Comparison of ENCODE assay signal across 9 cellular contexts in the genomic region with DNA sequence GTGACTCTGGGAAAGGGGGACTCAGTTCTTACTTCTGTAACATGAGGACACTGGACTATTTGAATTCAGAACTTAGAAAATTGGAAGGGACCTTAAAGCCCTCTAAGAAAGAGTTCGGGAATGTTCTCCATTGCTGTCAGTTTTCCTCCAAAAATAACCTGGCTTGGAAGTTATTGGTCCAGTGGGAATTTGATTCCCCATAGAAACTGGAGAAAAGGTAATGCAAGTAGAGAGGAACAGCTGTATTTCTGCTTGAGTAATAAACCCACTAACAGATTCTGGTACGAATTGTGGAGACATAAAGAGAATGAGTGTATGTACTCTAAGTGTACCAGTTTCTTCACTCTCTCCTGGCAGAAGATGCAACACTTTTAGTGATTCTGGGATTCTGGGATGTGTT. TPM values are rescaled to one million over a fixed set of nuclear protein-coding genes. Genes with fewer than 3 reads are reported as not detected.
DNase-seq lines count a peak whose midpoint lies in the region; ATAC-seq and TF ChIP-seq lines count a peak whose summit lies in the region.
"Had no signal": no experiment of that assay in that cellular context is flagged by ENCODE, and none has a peak within 500 bp of the region (broad histone marks: within the 10 kb centered on the region; RNA-seq: fewer than 3 reads in every experiment).

No MANE protein-coding gene starts in this region.

- peak overlapping the region; percentile 90 for H3K4me2 ChIP-seq in neural progenitor cell

- H2AFZ ChIP-seq in neural progenitor cell (replicated peaks), result no peak overlapping the region

- peaks cover 51% of the 10 kb centered on the region for H3K36me3 Mint-ChIP-seq in CD4-positive, alpha-beta T cell (ENCODE audit: low read depth)
- peaks cover 46% of the 10 kb centered on the region for H3K36me3 Mint-ChIP-seq in neural progenitor cell

- H3F3A ChIP-seq in neural progenitor cell (ENCODE audit: low read depth), result peaks cover 14% of the 10 kb centered on the region

- H3K27ac Mint-ChIP-seq in CD4-positive, alpha-beta T cell, result peak overlapping the region; percentile 86
- no peak overlapping the region for H3K27ac Mint-ChIP-seq in neural progenitor cell

- no peaks in the 10 kb centered on the region for H3K27me3 Mint-ChIP-seq in CD4-positive, alpha-beta T cell
- H3K27me3 Mint-ChIP-seq in neural progenitor cell (ENCODE audit: insufficient read depth, low read depth), result peaks cover 2% of the 10 kb centered on the region

- H3K9me3 ChIP-seq in CD4-positive, alpha-beta T cell (ENCODE audit: control insufficient read depth, low read length), result no peaks in the 10 kb centered on the region
- H3K9me3 ChIP-seq in MG63 (no peaks in the 10 kb centered on the region), duodenal mucosa (ENCODE audit: control insufficient read depth in 1 of 2, low read length in 2 of 2) (no peaks in the 10 kb centered on the region), neural progenitor cell (ENCODE audit: low read depth) (no peaks in the 10 kb centered on the region)

- no peak for TF ChIP-seq CTCF in CD4-positive, alpha-beta T cell (IDR thresholded peaks at IDR 0.05)
- no peak for TF ChIP-seq CTCF in neural progenitor cell (IDR thresholded peaks at IDR 0.05)

- peaks cover 72% of the 10 kb centered on the region for H3K4me1 Mint-ChIP-seq in CD4-positive, alpha-beta T cell (ENCODE audit: low read depth)
- H3K4me1 Mint-ChIP-seq in neural progenitor cell, result peaks cover 19% of the 10 kb centered on the region

- ATAC-seq in CD4-positive, alpha-beta T cell (ENCODE audit: poor library complexity), result no peak
- no peak for ATAC-seq in left lobe of liver

- DNase-seq in CD4-positive, alpha-beta T cell, result no peak
- DNase-seq in MG63 (no peak), neural progenitor cell (ENCODE audit: low spot score) (no peak), left lobe of liver (ENCODE audit: low spot score) (no peak), HPDE6-E6E7 (ENCODE audit: extremely low spot score) (no peak), NCI-H510A (lab: John Stamatoyannopoulos, UW) (no peak), HEK293T (ENCODE audit: extremely low spot score) (no peak)
- DNase-seq: anterior cingulate cortex had no signal

- peaks cover 22% of the 10 kb centered on the region for H4K20me1 ChIP-seq in neural progenitor cell (ENCODE audit: low read depth)

- no peaks in the 10 kb centered on the region for H3K9me3 Mint-ChIP-seq in CD4-positive, alpha-beta T cell
- peaks cover 42% of the 10 kb centered on the region for H3K9me3 Mint-ChIP-seq in neural progenitor cell

- H3K27ac ChIP-seq in CD4-positive, alpha-beta T cell (ENCODE audit: low read depth, low read length), result no peak overlapping the region
- no peak overlapping the region for H3K27ac ChIP-seq in duodenal mucosa (ENCODE audit: low read depth, low read length)
- no peak overlapping the region for H3K27ac ChIP-seq in neural progenitor cell

- H3K4me1 ChIP-seq in duodenal mucosa (ENCODE audit: control insufficient read depth in 1 of 2, insufficient read depth in 2 of 2, low read length in 2 of 2), result peaks cover 11 to 37% of the 10 kb centered on the region in 2 donors
- peaks cover 11% of the 10 kb centered on the region for H3K4me1 ChIP-seq in neural progenitor cell

- H3K27me3 ChIP-seq in CD4-positive, alpha-beta T cell (ENCODE audit: control insufficient read depth, insufficient read depth, low read length), result no peaks in the 10 kb centered on the region
- no peaks in the 10 kb centered on the region for H3K27me3 ChIP-seq in MG63
- H3K27me3 ChIP-seq in duodenal mucosa (ENCODE audit: control insufficient read depth in 1 of 2, insufficient read depth in 2 of 2, low read length in 2 of 2), result no peaks in the 10 kb centered on the region
- no peaks in the 10 kb centered on the region for H3K27me3 ChIP-seq in neural progenitor cell

- H3K79me2 ChIP-seq in neural progenitor cell (ENCODE audit: low read depth), result peaks cover 63% of the 10 kb centered on the region

- CTCF ChIA-PET in CD4-positive, alpha-beta T cell (lab: Charles Lee), result no interaction called here
- CTCF ChIA-PET in HEK293T (lab: Yijun Ruan, JAX), result no interaction called here

- intact Hi-C loops in CD4-positive, alpha-beta T cell (cut with DNase I, micrococcal nuclease), result loop anchor here (2.0 to 10.0 kb wide), 5 partner anchors 32 to 1452 kb away; partner anchors contain the start of genes LAX1 (in 1 of the 2), PPP1R12B (in 1 of the 2), RBBP5 (in 1 of the 2) and UBE2T (in 1 of the 2)

- POLR2A ChIA-PET in CD4-positive, alpha-beta T cell (lab: Charles Lee), result interaction anchor here (0.6 to 1.3 kb wide), 2 partner anchors 11 to 32 kb away, joined by 4 to 7 read pairs; partner anchors contain the start of gene LAX1
- POLR2A ChIA-PET in HEK293T (lab: Yijun Ruan, JAX), result no interaction called here

- H3K4me3 Mint-ChIP-seq in CD4-positive, alpha-beta T cell, result peak overlapping the region; percentile 94
- peak overlapping the region; percentile 97 for H3K4me3 Mint-ChIP-seq in neural progenitor cell

- H3K36me3 ChIP-seq in MG63 (peaks cover 62% of the 10 kb centered on the region), duodenal mucosa (ENCODE audit: control insufficient read depth in 1 of 2, insufficient read depth in 2 of 2, low read length in 2 of 2) (peaks cover 16 to 18% of the 10 kb centered on the region in 2 donors), neural progenitor cell (peaks cover 30% of the 10 kb centered on the region)

- H3K9ac ChIP-seq in duodenal mucosa (ENCODE audit: low read depth in 1 of 2, low read length in 2 of 2) (peak overlapping the region in 1 of 2 donors; percentile 98), neural progenitor cell (no peak overlapping the region)

- peak overlapping the region; percentile 93 for H3K4me3 ChIP-seq in MG63
- H3K4me3 ChIP-seq in duodenal mucosa (ENCODE audit: low read depth in 1 of 2, low read length in 2 of 2), result peak overlapping the region; percentile 79 to 91
- peak overlapping the region; percentile 78 for H3K4me3 ChIP-seq in neural progenitor cell

TF ChIP-seq in HEK293T, 16 proteins besides CTCF, POLR2A, EP300 and RAD21:
- TF ChIP-seq FOXK2 (IDR thresholded peaks at IDR 0.05), result no peak
- no peak for TF ChIP-seq LEF1 (IDR thresholded peaks at IDR 0.05; ENCODE audit: borderline replicate concordance)
- no peak for TF ChIP-seq TARDBP (IDR thresholded peaks at IDR 0.05)
- TF ChIP-seq BHLHE40 (IDR thresholded peaks at IDR 0.05; ENCODE audit: borderline replicate concordance), result no peak
- TF ChIP-seq SP1 (IDR thresholded peaks at IDR 0.05), result no peak
- TF ChIP-seq FOXA1 (IDR thresholded peaks at IDR 0.05), result no peak
- no peak for TF ChIP-seq NFRKB (IDR thresholded peaks at IDR 0.05)
- no peak for TF ChIP-seq ARNT (IDR thresholded peaks at IDR 0.05)
- TF ChIP-seq FOXM1 (IDR thresholded peaks at IDR 0.05; ENCODE audit: borderline replicate concordance), result no peak
- TF ChIP-seq CTBP1 (IDR thresholded peaks at IDR 0.05; ENCODE audit: borderline replicate concordance), result no peak
- no peak for TF ChIP-seq HDGF (IDR thresholded peaks at IDR 0.05; ENCODE audit: borderline replicate concordance)
- TF ChIP-seq, protein P1, sequence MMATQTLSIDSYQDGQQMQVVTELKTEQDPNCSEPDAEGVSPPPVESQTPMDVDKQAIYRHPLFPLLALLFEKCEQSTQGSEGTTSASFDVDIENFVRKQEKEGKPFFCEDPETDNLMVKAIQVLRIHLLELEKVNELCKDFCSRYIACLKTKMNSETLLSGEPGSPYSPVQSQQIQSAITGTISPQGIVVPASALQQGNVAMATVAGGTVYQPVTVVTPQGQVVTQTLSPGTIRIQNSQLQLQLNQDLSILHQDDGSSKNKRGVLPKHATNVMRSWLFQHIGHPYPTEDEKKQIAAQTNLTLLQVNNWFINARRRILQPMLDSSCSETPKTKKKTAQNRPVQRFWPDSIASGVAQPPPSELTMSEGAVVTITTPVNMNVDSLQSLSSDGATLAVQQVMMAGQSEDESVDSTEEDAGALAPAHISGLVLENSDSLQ (IDR thresholded peaks at IDR 0.05), result no peak
- TF ChIP-seq ELF4 (IDR thresholded peaks at IDR 0.05), result no peak
- no peak for TF ChIP-seq SUZ12 (IDR thresholded peaks at IDR 0.05)
- no peak for TF ChIP-seq L3MBTL2 (conservative IDR thresholded peaks at IDR 0.05)
- no peak for TF ChIP-seq ZNF384 (IDR thresholded peaks at IDR 0.05)

RNA-seq across cellular contexts. Expression of gene ZBED6, which starts 1.8 kb away (rescaled TPM):
- 10 to 100 TPM; 25.0 to 25.2 TPM for total RNA-seq in CD4-positive, alpha-beta T cell
- 2.4 and 2.5 TPM in 2 replicates for total RNA-seq in MG63 (2014; rRNA removed; shearing (Covaris generic); ENCODE audit: low replicate concordance)
- total RNA-seq in neural progenitor cell (ENCODE audit: low replicate concordance), result 6.9 and 10.3 TPM in 2 replicates
- total RNA-seq in left lobe of liver, result 17.0 TPM

RNA-seq across cellular contexts. Expression of gene ZC3H11A, which starts 1.8 kb away (rescaled TPM):
- total RNA-seq in CD4-positive, alpha-beta T cell, result 10 to 100 TPM; 67.6 to 73.3 TPM
- total RNA-seq in MG63 (2014; rRNA removed; shearing (Covaris generic); ENCODE audit: low replicate concordance), result 50.6 and 64.0 TPM in 2 replicates
- total RNA-seq in neural progenitor cell (ENCODE audit: low replicate concordance) (113 and 142 TPM in 2 replicates), left lobe of liver (23.7 TPM)

RNA-seq across cellular contexts. Expression of gene LAX1, which starts 32.2 kb away (rescaled TPM):
- total RNA-seq in CD4-positive, alpha-beta T cell, result 10 to 100 TPM; 16.6 to 18.3 TPM
- total RNA-seq in MG63 (2014; rRNA removed; shearing (Covaris generic); ENCODE audit: low replicate concordance), result not detected in 2 replicates
- total RNA-seq in neural progenitor cell (ENCODE audit: low replicate concordance) (not detected in 2 replicates), left lobe of liver (0.25 TPM)

Comparison
In these comparisons a context has a peak if more than half of its experiments do, and no peak if none do; other contexts are left out.
1. RNA of gene LAX1, which starts 32.2 kb away (total RNA-seq): 16.6 to 18.3 TPM in CD4-positive, alpha-beta T cell; 0.25 TPM in left lobe of liver (single experiment), not detected in MG63 and not detected in neural progenitor cell; every median in the first group is over 10 times any median in the second.
2. Peak in every context shown above with its lines, with median percentiles within 50 percentile points of each other: H3K4me3 ChIP-seq.